In genomic region chr19:1884291-1884718, GRCh38 we compare ENCODE assay signal across 8 cellular contexts. TPM values are rescaled to one million over a fixed set of nuclear protein-coding genes. Genes with fewer than 3 reads are reported as not detected.
DNase-seq lines count a peak whose midpoint lies in the region; ATAC-seq and TF ChIP-seq lines count a peak whose summit lies in the region.

No MANE protein-coding gene starts in this region.

- no peak for TF ChIP-seq CTCF in RWPE2 (IDR thresholded peaks at IDR 0.05; ENCODE audit: poor library complexity, severe bottlenecking)
- TF ChIP-seq CTCF in dorsolateral prefrontal cortex (IDR thresholded peaks at IDR 0.05 in 54 of 56, conservative IDR thresholded peaks at IDR 0.05 in 2 of 56; ENCODE audit: low read depth in 1 of 56, partially characterized antibody in 56 of 56): no peak
- no peak for TF ChIP-seq CTCF in neural cell (IDR thresholded peaks at IDR 0.05; ENCODE audit: poor library complexity, severe bottlenecking)

- no peaks in the 10 kb centered on the region for H3K9me3 Mint-ChIP-seq in CD4-positive, alpha-beta memory T cell

- H3K9me2 ChIP-seq in neural cell (ENCODE audit: insufficient read depth, low read length): no peaks in the 10 kb centered on the region

- intact Hi-C loops in CD4-positive, alpha-beta memory T cell (cut with micrococcal nuclease): no loop called here
- intact Hi-C loops in dorsolateral prefrontal cortex (cut with DNase I): no loop called here

- no peak for TF ChIP-seq RAD21 in neural cell (conservative IDR thresholded peaks at IDR 0.05)

- peaks cover 13 to 43% (median 28%) of the 10 kb centered on the region in 4 donors for H3K4me1 Mint-ChIP-seq in CD4-positive, alpha-beta memory T cell

- H3F3A ChIP-seq in neural cell (ENCODE audit: insufficient read depth, low read length, poor library complexity, severe bottlenecking): no peaks in the 10 kb centered on the region

- no peak for TF ChIP-seq EP300 in neural cell (conservative IDR thresholded peaks at IDR 0.05; ENCODE audit: poor library complexity, severe bottlenecking)

- H3K4me2 ChIP-seq in neural cell (ENCODE audit: low read length): peak overlapping the region; percentile 83

- peak overlapping the region; percentile 98 to 100 (median 100) for H3K4me3 Mint-ChIP-seq in CD4-positive, alpha-beta memory T cell

- CTCF ChIA-PET in CD4-positive, alpha-beta memory T cell (lab: Charles Lee; ENCODE audit: partially characterized antibody): interaction anchor here (2.0 kb wide), 1 partner anchor 13 kb away, joined by 9 read pairs; no protein-coding TSS in a partner anchor

- H3K4me3 ChIP-seq in CD4-positive, alpha-beta memory T cell (ENCODE audit: low read length in 2 of 2): peak overlapping the region; percentile 69 to 93
- H3K4me3 ChIP-seq in RWPE2 (ENCODE audit: severe bottlenecking) (peak overlapping the region; percentile 58), dorsolateral prefrontal cortex (peak overlapping the region; percentile 66 to 98 (median 89)), neural cell (ENCODE audit: low read length) (peak overlapping the region; percentile 98)

- H3K27ac ChIP-seq in CD4-positive, alpha-beta memory T cell (ENCODE audit: low read depth, low read length): peak overlapping the region; percentile 95
- H3K27ac ChIP-seq in RWPE2 (ENCODE audit: poor library complexity, severe bottlenecking) (peak overlapping the region; percentile 56), dorsolateral prefrontal cortex (peak overlapping the region in 56 of 59 donors; percentile 18 to 97 (median 93)), neural cell (ENCODE audit: low read length) (peak overlapping the region; percentile 61)

- no peaks in the 10 kb centered on the region for H3K27me3 ChIP-seq in CD4-positive, alpha-beta memory T cell (ENCODE audit: insufficient read depth, low read length)
- H3K27me3 ChIP-seq in RWPE2 (ENCODE audit: insufficient read depth, poor library complexity, severe bottlenecking): no peaks in the 10 kb centered on the region
- H3K27me3 ChIP-seq in dorsolateral prefrontal cortex: no peaks in the 10 kb centered on the region
- H3K27me3 ChIP-seq in neural cell (ENCODE audit: insufficient read depth, low read depth, low read length): no peaks in the 10 kb centered on the region

- peak; percentile 24; the same call in 2 of the 3 replicates for ATAC-seq in RWPE2 (ENCODE audit: low read depth)
- ATAC-seq in HG03378 (IDR thresholded peaks at IDR 0.05; ENCODE audit: unreplicated experiment): no peak

- peak overlapping the region; percentile 98 to 100 (median 99) for H3K27ac Mint-ChIP-seq in CD4-positive, alpha-beta memory T cell

- peak overlapping the region; percentile 88 for H3K9ac ChIP-seq in neural cell (ENCODE audit: low read length)

- DNase-seq in CD4-positive, alpha-beta memory T cell: peak in 4 of 5 donors; percentile 44 to 74 (median 50)
- DNase-seq in RWPE2 (ENCODE audit: low spot score) (no peak), dorsolateral prefrontal cortex (no peak), DMS153 (lab: John Stamatoyannopoulos, UW) (no peak), NCI-H1092 (lab: John Stamatoyannopoulos, UW) (no peak), T-helper 9 cell (no peak)

- H3K36me3 Mint-ChIP-seq in CD4-positive, alpha-beta memory T cell: peaks cover 3 to 23% of the 10 kb centered on the region in 2 donors

- H3K36me3 ChIP-seq in CD4-positive, alpha-beta memory T cell (ENCODE audit: insufficient read depth, low read length): peaks cover 7% of the 10 kb centered on the region
- H3K36me3 ChIP-seq in RWPE2 (ENCODE audit: low read depth) (peaks cover 3% of the 10 kb centered on the region; the same call in 1 of the 2 replicates), neural cell (ENCODE audit: insufficient read depth, low read length) (no peaks in the 10 kb centered on the region)

- no peaks in the 10 kb centered on the region for H3K9me3 ChIP-seq in CD4-positive, alpha-beta memory T cell (ENCODE audit: control insufficient read depth in 1 of 2, low read length in 2 of 2)
- H3K9me3 ChIP-seq in RWPE2 (ENCODE audit: severe bottlenecking) (no peaks in the 10 kb centered on the region), neural cell (ENCODE audit: low read length) (no peaks in the 10 kb centered on the region)

- H3K79me2 ChIP-seq in neural cell (replicated peaks; ENCODE audit: insufficient read depth, low read length): peaks cover 27% of the 10 kb centered on the region

- peaks cover 8% of the 10 kb centered on the region for H4K20me1 ChIP-seq in neural cell (ENCODE audit: insufficient read depth)

- H3K27me3 Mint-ChIP-seq in CD4-positive, alpha-beta memory T cell: peaks cover 0 to 3% of the 10 kb centered on the region in 2 donors

- H2AFZ ChIP-seq in neural cell (ENCODE audit: low read depth, low read length): no peak overlapping the region

- POLR2A ChIA-PET in CD4-positive, alpha-beta memory T cell (lab: Charles Lee; ENCODE audit: partially characterized antibody): interaction anchor here (0.6 to 7.8 kb wide), 11 partner anchors 9 to 57 kb away, joined by 3 to 81 read pairs (median 4); partner anchors contain the start of gene CSNK1G2

- peaks cover 42% of the 10 kb centered on the region for H3K4me1 ChIP-seq in CD4-positive, alpha-beta memory T cell (ENCODE audit: insufficient read depth, low read length)
- no peaks in the 10 kb centered on the region for H3K4me1 ChIP-seq in RWPE2 (ENCODE audit: insufficient read depth, poor library complexity, severe bottlenecking)

TF ChIP-seq in neural cell, 6 proteins besides CTCF, POLR2A, EP300 and RAD21:
- TF ChIP-seq TAF1 (IDR thresholded peaks at IDR 0.05; ENCODE audit: low read depth) (no peak), MXI1 (conservative IDR thresholded peaks at IDR 0.05; ENCODE audit: poor library complexity, severe bottlenecking) (no peak), SMC3 (conservative IDR thresholded peaks at IDR 0.05; ENCODE audit: poor library complexity) (no peak), REST (IDR thresholded peaks at IDR 0.05; ENCODE audit: borderline replicate concordance) (no peak), EZH2 (IDR thresholded peaks at IDR 0.05; ENCODE audit: borderline replicate concordance, insufficient read depth, low read length, poor library complexity, severe bottlenecking) (no peak), POLR2AphosphoS5 (IDR thresholded peaks at IDR 0.05) (no peak)
TF ChIP-seq in neural cell: peak in this region for 0.

RNA-seq across cellular contexts. Expression of gene ABHD17A, which starts 1.0 kb away (rescaled TPM):
- total RNA-seq in CD4-positive, alpha-beta memory T cell: 100 to 1,000 TPM; 106 to 109 TPM
- polyA plus RNA-seq in CD4-positive, alpha-beta memory T cell: 100 to 1,000 TPM; 138 to 204 TPM
- total RNA-seq in dorsolateral prefrontal cortex: 100 to 1,000 TPM in 118 of 120 experiments, 10 to 100 TPM in 2; 93.9 to 197 (median 126) TPM
- polyA plus RNA-seq in neural cell: 116 and 140 TPM in 2 replicates
- polyA minus RNA-seq in neural cell: 49.9 and 68.2 TPM in 2 replicates

RNA-seq across cellular contexts. Expression of gene ADAT3, which starts 20.9 kb away (rescaled TPM):
- total RNA-seq in CD4-positive, alpha-beta memory T cell: 1 to 10 TPM; 3.7 to 4.9 TPM
- 1 to 10 TPM; 1.4 to 3.9 TPM for polyA plus RNA-seq in CD4-positive, alpha-beta memory T cell
- total RNA-seq in dorsolateral prefrontal cortex: 10 to 100 TPM in 3 of 120 experiments, 1 to 10 TPM in 117; 2.5 to 11.7 (median 5.9) TPM
- polyA plus RNA-seq in neural cell: 1.6 TPM in 2 replicates
- polyA minus RNA-seq in neural cell: 2.4 and 2.7 TPM in 2 replicates

RNA-seq across cellular contexts. Expression of gene SCAMP4, which starts 20.9 kb away (rescaled TPM):
- total RNA-seq in CD4-positive, alpha-beta memory T cell: 10 to 100 TPM; 23.4 to 29.1 TPM
- polyA plus RNA-seq in CD4-positive, alpha-beta memory T cell: 10 to 100 TPM in 1 of 2 donors, 1 to 10 TPM in 1; 9.8 to 15.5 TPM
- 10 to 100 TPM; 39.8 to 90.1 (median 58.7) TPM for total RNA-seq in dorsolateral prefrontal cortex
- 12.7 and 13.3 TPM in 2 replicates for polyA plus RNA-seq in neural cell
- polyA minus RNA-seq in neural cell: 15.4 and 23.6 TPM in 2 replicates

RNA-seq across cellular contexts. Expression of gene KLF16, which starts 20.9 kb away (rescaled TPM):
- total RNA-seq in CD4-positive, alpha-beta memory T cell: 10 to 100 TPM; 17.9 to 19.3 TPM
- polyA plus RNA-seq in CD4-positive, alpha-beta memory T cell: 1 to 10 TPM in 1 of 2 donors, under 1 TPM in 1; 0.39 to 1.3 TPM
- 10 to 100 TPM; 18.4 to 58.7 (median 34.5) TPM for total RNA-seq in dorsolateral prefrontal cortex
- 2.2 and 3.5 TPM in 2 replicates for polyA plus RNA-seq in neural cell
- polyA minus RNA-seq in neural cell: 1.3 and 5.6 TPM in 2 replicates

RNA-seq across cellular contexts. Expression of gene REXO1, which starts 36.0 kb away (rescaled TPM):
- total RNA-seq in CD4-positive, alpha-beta memory T cell: 10 to 100 TPM; 57.1 to 57.3 TPM
- polyA plus RNA-seq in CD4-positive, alpha-beta memory T cell: 10 to 100 TPM in 1 of 2 donors, 1 to 10 TPM in 1; 1.5 to 11.9 TPM
- 10 to 100 TPM; 33.1 to 84.1 (median 54.4) TPM for total RNA-seq in dorsolateral prefrontal cortex
- 9.2 and 18.5 TPM in 2 replicates for polyA plus RNA-seq in neural cell
- 14.6 and 20.7 TPM in 2 replicates for polyA minus RNA-seq in neural cell

Comparison
In these comparisons a context has a peak if more than half of its experiments do, and no peak if none do; other contexts are left out.
1. DNase-seq: peak in CD4-positive, alpha-beta memory T cell (4 of 5); none in RWPE2 (single experiment), dorsolateral prefrontal cortex (0 of 10), DMS153 (single experiment), NCI-H1092 (single experiment) and T-helper 9 cell (single experiment).
2. Peak in every context shown above with its lines, with median percentiles within 50 percentile points of each other: H3K27ac ChIP-seq and H3K4me3 ChIP-seq.